19 cellular contexts compared by ENCODE assay signal in genomic region chr16:69225136-69225535, GRCh38.
"Had no signal": no experiment of that assay in that cellular context is flagged by ENCODE, and none has a peak within 500 bp of the region (broad histone marks: within the 10 kb centered on the region; RNA-seq: fewer than 3 reads in every experiment).

No MANE protein-coding gene starts in this region.

- H3K27me3 ChIP-seq: adrenal gland, cardiac muscle cell, colonic mucosa, gastrocnemius medialis, hepatocyte, transverse colon had no signal

- H3K36me3 ChIP-seq: adrenal gland, cardiac muscle cell, colonic mucosa, gastrocnemius medialis, transverse colon, WERI-Rb-1 had no signal

- H3K27ac ChIP-seq: cardiac muscle cell, colonic mucosa, hepatocyte, transverse colon, WERI-Rb-1 had no signal

- DNase-seq: activated CD4-positive, alpha-beta memory T cell treated with anti-CD3 and anti-CD28 coated beads, Interleukin-2, amount 10 ng/mL, durations not matched to agents 7 days and 5 days; activated CD4-positive, alpha-beta T cell treated with anti-CD3 and anti-CD28 coated beads for 36 hours; activated effector memory CD4-positive, alpha-beta T cell treated with anti-CD3 and anti-CD28 coated beads, Interleukin-2, amount 50 U/mL, for 16 hours; activated T-cell treated with anti-CD3 and anti-CD28 coated beads, Interleukin-2, amount 50 U/mL, for 4 hours; adrenal gland; colonic mucosa; effector CD4-positive, alpha-beta T cell; gastrocnemius medialis; islet precursor cell; midbrain; SHP77; stimulated activated CD4-positive, alpha-beta T cell treated with anti-CD3 and anti-CD28 coated beads, Interleukin-15, amount 100 ng/mL, for 24 hours; stimulated activated CD4-positive, alpha-beta T cell treated with anti-CD3 and anti-CD28 coated beads, Interleukin-4, amount 100 ng/mL, for 1 hour; stimulated activated naive B cell treated with anti-CD40 and anti-IgM and Interleukin-4, amounts not matched to agents 10 μg/mL and 1 μg/mL and 100 μg/mL, for 72 hours; transverse colon; WERI-Rb-1 had no signal

- H3K9me3 ChIP-seq: adrenal gland, colonic mucosa, gastrocnemius medialis, transverse colon had no signal

- H3K4me3 ChIP-seq: adrenal gland, cardiac muscle cell, colonic mucosa, gastrocnemius medialis, hepatocyte, transverse colon had no signal

- H3K4me1 ChIP-seq: colonic mucosa had no signal

- H2AFZ ChIP-seq: hepatocyte had no signal

- H3K4me2 ChIP-seq: hepatocyte had no signal

- ATAC-seq: activated CD4-positive, alpha-beta T cell treated with anti-CD3 and anti-CD28 coated beads for 36 hours; activated T-cell treated with anti-CD3 and anti-CD28 coated beads, Interleukin-2, amount 50 U/mL, for 4 hours; gastrocnemius medialis; SK-N-SH treated with all-trans-retinoic acid at 6 μM for 48 hours; stimulated activated naive B cell treated with anti-CD40 and anti-IgM and Interleukin-4, amounts not matched to agents 10 μg/mL and 1 μg/mL and 100 μg/mL, for 72 hours had no signal
